10 cellular contexts compared by ENCODE assay signal in the genomic region with DNA sequence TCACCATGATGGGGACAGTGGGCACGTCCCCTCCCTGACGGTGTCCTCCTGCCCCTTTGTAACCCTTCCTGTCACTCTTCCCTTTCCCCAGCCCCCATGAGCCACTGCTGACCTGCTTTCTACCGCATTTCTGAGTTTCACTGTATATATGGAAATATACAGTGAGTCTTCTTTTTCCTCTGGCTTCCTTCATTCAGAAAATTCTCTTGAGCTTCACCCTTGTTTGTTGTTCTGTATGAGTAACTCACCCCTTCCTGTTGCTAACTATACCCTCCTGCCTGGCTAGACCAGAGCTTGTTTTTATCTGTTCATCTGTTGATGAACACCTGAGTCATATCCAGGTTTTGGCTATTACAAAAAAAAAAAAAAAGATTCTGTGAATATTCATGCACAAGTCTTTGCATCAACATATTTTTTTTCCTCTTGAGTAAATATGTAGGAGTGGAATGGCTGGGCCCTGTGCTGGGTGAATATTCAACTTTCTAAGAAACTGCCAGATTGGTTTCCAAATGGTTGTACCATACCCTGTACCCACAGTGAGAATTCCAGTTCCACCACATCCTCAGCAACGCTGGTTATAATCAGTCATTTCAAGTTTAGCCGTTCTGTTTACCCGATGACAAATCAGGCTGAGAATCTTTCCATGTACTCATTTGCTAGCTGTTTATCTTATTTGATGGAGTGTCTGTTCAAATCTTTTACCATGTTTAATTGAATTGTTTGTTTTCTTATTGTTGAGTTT.
DNase-seq lines count a peak whose midpoint lies in the region; ATAC-seq and TF ChIP-seq lines count a peak whose summit lies in the region.
"Had no signal": no experiment of that assay in that cellular context is flagged by ENCODE, and none has a peak within 500 bp of the region (broad histone marks: within the 10 kb centered on the region; RNA-seq: fewer than 3 reads in every experiment).

No MANE protein-coding gene starts in this region.

- no peak for TF ChIP-seq POLR2A in GM18505 (IDR thresholded peaks at IDR 0.05; ENCODE audit: borderline replicate concordance, extremely low read depth, insufficient read depth, insufficient read length)

- DNase-seq in ACHN (peak; percentile 68), HPDE6-E6E7 (ENCODE audit: extremely low spot score) (peak; percentile 72), hepatic stellate cell (ENCODE audit: low spot score) (peak; percentile 77), NCI-H1436 treated with DMSO at 0.1 percent for 48 hours (lab: John Stamatoyannopoulos, UW) (no peak)
- DNase-seq in activated T-helper 9 cell treated with anti-CD3 and anti-CD28 coated beads, Interleukin-2, amount 50 U/mL, for 16 hours (ENCODE audit: low read depth), result peak; percentile 25
- DNase-seq: amygdala had no signal

- ATAC-seq in GM18505 (IDR thresholded peaks at IDR 0.05; ENCODE audit: unreplicated experiment) (no peak), HG03159 (IDR thresholded peaks at IDR 0.05; ENCODE audit: unreplicated experiment) (no peak), HG03439 (IDR thresholded peaks at IDR 0.05; ENCODE audit: unreplicated experiment) (no peak)
- ATAC-seq: left lung had no signal

- in situ Hi-C loops in ACHN (cut with HindIII; ENCODE audit: low pct_ligation_motif_present, low pct_unique_long_range_greater_than_20kb, low sequenced_read_pairs), result no loop called here
